28 cellular contexts compared by ENCODE assay signal in the genomic region with DNA sequence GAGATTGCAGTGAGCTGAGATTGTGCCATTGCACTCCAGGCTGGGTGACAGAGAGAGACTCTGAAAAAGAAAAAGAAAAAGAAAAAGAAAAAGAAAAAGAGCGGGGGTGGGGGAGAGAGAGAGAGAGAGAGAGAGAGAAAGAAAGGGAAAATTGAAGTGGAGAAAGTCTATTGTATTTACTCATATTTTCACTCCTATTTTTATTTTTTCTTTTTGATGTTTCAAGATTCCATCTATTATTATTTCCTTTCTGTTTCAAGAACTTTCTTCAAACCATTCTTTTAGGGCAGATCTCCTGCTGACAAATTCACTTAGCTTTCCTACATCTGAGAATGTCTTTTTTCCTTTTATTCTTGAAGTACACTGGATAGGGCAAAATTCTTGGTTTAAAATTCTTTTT.
"Had no signal": no experiment of that assay in that cellular context is flagged by ENCODE, and none has a peak within 500 bp of the region (broad histone marks: within the 10 kb centered on the region; RNA-seq: fewer than 3 reads in every experiment).

No MANE protein-coding gene starts in this region.

- H3K9me3 ChIP-seq: stomach, suprapubic skin, testis, thoracic aorta, thyroid gland, tibial artery, tibial nerve, transverse colon, upper lobe of left lung, upper lobe of right lung, uterus, vagina had no signal

- H3K27me3 Mint-ChIP-seq: stimulated activated memory B cell treated with anti-CD40 and anti-IgM and Interleukin-4, amounts not matched to agents 10 μg/mL and 1 μg/mL and 100 μg/mL, for 72 hours; stimulated activated naive CD8-positive, alpha-beta T cell treated with anti-CD3 and anti-CD28 coated beads, Interleukin-15, amount 100 ng/mL, for 72 hours; stimulated activated naive CD8-positive, alpha-beta T cell treated with anti-CD3 and anti-CD28 coated beads, Interleukin-15, Interleukin-2, amounts not matched to agents 100 ng/mL and 50 ng/mL, for 24 hours; type B pancreatic cell had no signal

- ATAC-seq: stimulated activated effector memory CD8-positive, alpha-beta T cell treated with anti-CD3 and anti-CD28 coated beads, Interleukin-12 subunit alpha, Interleukin-12 subunit beta, amount 100 ng/mL, for 72 hours; stimulated activated memory B cell treated with anti-CD40 and anti-IgM and Interleukin-4, amounts not matched to agents 10 μg/mL and 1 μg/mL and 100 μg/mL, for 72 hours; stimulated activated naive CD8-positive, alpha-beta T cell treated with anti-CD3 and anti-CD28 coated beads, Interleukin-15, amount 100 ng/mL, for 72 hours; stimulated activated naive CD8-positive, alpha-beta T cell treated with anti-CD3 and anti-CD28 coated beads, Interleukin-15, Interleukin-2, amounts not matched to agents 100 U/mL and 50 U/mL, for 24 hours; upper lobe of right lung had no signal

- DNase-seq: stimulated activated CD4-positive, alpha-beta T cell treated with anti-CD3 and anti-CD28 coated beads, Interleukin-2, amount 100 ng/mL, for 48 hours; stimulated activated CD4-positive, alpha-beta T cell treated with anti-CD3 and anti-CD28 coated beads, Interleukin-4, amount 100 ng/mL, for 1 hour; stimulated activated CD4-positive, alpha-beta T cell treated with anti-CD3 and anti-CD28 coated beads, Interleukin-4, amount 100 ng/mL, for 24 hours; stimulated activated CD4-positive, alpha-beta T cell treated with anti-CD3 and anti-CD28 coated beads, Interleukin-4, amount 100 ng/mL, for 4 hours; stimulated activated CD8-positive, alpha-beta memory T cell treated with anti-CD3 and anti-CD28 coated beads, Interleukin-4, amount 100 ng/mL, for 48 hours; stimulated activated naive CD4-positive, alpha-beta T cell; stimulated activated naive CD4-positive, alpha-beta T cell treated with Interleukin-2 at 50 U/mL for 16 hours; stimulated activated naive CD8-positive, alpha-beta T cell treated with anti-CD3 and anti-CD28 coated beads, Interleukin-15, amount 100 ng/mL, for 72 hours; stimulated activated naive CD8-positive, alpha-beta T cell treated with anti-CD3 and anti-CD28 coated beads, Interleukin-15, Interleukin-2, amounts not matched to agents 100 U/mL and 50 U/mL, for 24 hours; stomach; substantia nigra; testis; thyroid gland; tibial artery; transverse colon; trophoblast cell; upper lobe of left lung; upper lobe of right lung; uterus had no signal

- H3K36me3 ChIP-seq: stomach, suprapubic skin, thoracic aorta, thyroid gland, tibial artery, tibial nerve, transverse colon, upper lobe of left lung, upper lobe of right lung, uterus, vagina had no signal

- H3K4me3 Mint-ChIP-seq: stimulated activated effector memory CD8-positive, alpha-beta T cell treated with anti-CD3 and anti-CD28 coated beads, Interleukin-12 subunit alpha, Interleukin-12 subunit beta, amount 100 ng/mL, for 72 hours; stimulated activated memory B cell treated with anti-CD40 and anti-IgM and Interleukin-4, amounts not matched to agents 10 μg/mL and 1 μg/mL and 100 μg/mL, for 72 hours; stimulated activated naive CD8-positive, alpha-beta T cell treated with anti-CD3 and anti-CD28 coated beads, Interleukin-15, amount 100 ng/mL, for 72 hours; stimulated activated naive CD8-positive, alpha-beta T cell treated with anti-CD3 and anti-CD28 coated beads, Interleukin-15, Interleukin-2, amounts not matched to agents 100 ng/mL and 50 ng/mL, for 24 hours; type B pancreatic cell had no signal

- H3K4me1 Mint-ChIP-seq: stimulated activated effector memory CD8-positive, alpha-beta T cell treated with anti-CD3 and anti-CD28 coated beads, Interleukin-12 subunit alpha, Interleukin-12 subunit beta, amount 100 ng/mL, for 72 hours; stimulated activated memory B cell treated with anti-CD40 and anti-IgM and Interleukin-4, amounts not matched to agents 10 μg/mL and 1 μg/mL and 100 μg/mL, for 72 hours; stimulated activated naive CD8-positive, alpha-beta T cell treated with anti-CD3 and anti-CD28 coated beads, Interleukin-15, amount 100 ng/mL, for 72 hours had no signal

- H3K27ac ChIP-seq: stomach, suprapubic skin, testis, thoracic aorta, thyroid gland, tibial artery, tibial nerve, transverse colon, upper lobe of left lung, upper lobe of right lung, uterus, vagina had no signal

- H3K9me3 Mint-ChIP-seq: stimulated activated effector memory CD8-positive, alpha-beta T cell treated with anti-CD3 and anti-CD28 coated beads, Interleukin-12 subunit alpha, Interleukin-12 subunit beta, amount 100 ng/mL, for 72 hours; stimulated activated naive CD8-positive, alpha-beta T cell treated with anti-CD3 and anti-CD28 coated beads, Interleukin-15, amount 100 ng/mL, for 72 hours; stimulated activated naive CD8-positive, alpha-beta T cell treated with anti-CD3 and anti-CD28 coated beads, Interleukin-15, Interleukin-2, amounts not matched to agents 100 ng/mL and 50 ng/mL, for 24 hours; type B pancreatic cell had no signal

- H3K27ac Mint-ChIP-seq: stimulated activated effector memory CD8-positive, alpha-beta T cell treated with anti-CD3 and anti-CD28 coated beads, Interleukin-12 subunit alpha, Interleukin-12 subunit beta, amount 100 ng/mL, for 72 hours; stimulated activated memory B cell treated with anti-CD40 and anti-IgM and Interleukin-4, amounts not matched to agents 10 μg/mL and 1 μg/mL and 100 μg/mL, for 72 hours; stimulated activated naive CD8-positive, alpha-beta T cell treated with anti-CD3 and anti-CD28 coated beads, Interleukin-15, amount 100 ng/mL, for 72 hours; stimulated activated naive CD8-positive, alpha-beta T cell treated with anti-CD3 and anti-CD28 coated beads, Interleukin-15, Interleukin-2, amounts not matched to agents 100 ng/mL and 50 ng/mL, for 24 hours; type B pancreatic cell had no signal

- H3K4me3 ChIP-seq: stomach, suprapubic skin, testis, thoracic aorta, thyroid gland, tibial artery, tibial nerve, transverse colon, upper lobe of left lung, upper lobe of right lung, uterus, vagina had no signal

- H3K36me3 Mint-ChIP-seq: stimulated activated effector memory CD8-positive, alpha-beta T cell treated with anti-CD3 and anti-CD28 coated beads, Interleukin-12 subunit alpha, Interleukin-12 subunit beta, amount 100 ng/mL, for 72 hours; stimulated activated memory B cell treated with anti-CD40 and anti-IgM and Interleukin-4, amounts not matched to agents 10 μg/mL and 1 μg/mL and 100 μg/mL, for 72 hours had no signal

- FAIRE-seq: urothelium cell line had no signal

- H3K4me1 ChIP-seq: suprapubic skin, testis, thyroid gland, tibial artery, transverse colon, upper lobe of left lung, upper lobe of right lung, uterus, vagina had no signal
